9 cellular contexts compared by ENCODE assay signal in the genomic region with DNA sequence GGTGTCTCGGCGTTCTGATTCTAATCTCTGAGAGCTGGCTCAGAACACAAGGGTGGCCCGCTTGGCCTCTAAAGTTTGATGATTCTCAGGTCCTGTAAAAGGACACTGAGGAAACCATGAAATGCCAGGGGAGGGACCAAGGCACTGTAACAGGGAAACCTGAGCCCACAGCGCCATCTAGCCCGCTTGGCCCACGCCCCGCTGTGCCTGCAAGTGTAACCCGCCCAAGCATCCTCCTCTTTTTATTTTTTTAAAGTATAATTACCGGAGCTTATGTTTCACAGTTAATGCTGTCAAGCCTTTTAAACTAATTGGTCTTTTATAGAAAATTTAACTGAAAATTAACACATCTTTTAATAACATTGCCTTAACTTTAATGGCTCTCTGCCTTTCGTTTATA.
DNase-seq lines count a peak whose midpoint lies in the region; ATAC-seq and TF ChIP-seq lines count a peak whose summit lies in the region.
"Had no signal": no experiment of that assay in that cellular context is flagged by ENCODE, and none has a peak within 500 bp of the region (broad histone marks: within the 10 kb centered on the region; RNA-seq: fewer than 3 reads in every experiment).

No MANE protein-coding gene starts in this region.

- no peak for ATAC-seq in RWPE2 (ENCODE audit: low read depth)

- H3K9me3 ChIP-seq in HAP-1 (no peaks in the 10 kb centered on the region), RWPE2 (ENCODE audit: severe bottlenecking) (peaks cover 2% of the 10 kb centered on the region), prostate gland (no peaks in the 10 kb centered on the region)

- no peak overlapping the region for H3K4me3 ChIP-seq in HAP-1
- H3K4me3 ChIP-seq in RWPE2 (ENCODE audit: severe bottlenecking) = no peak overlapping the region
- H3K4me3 ChIP-seq in prostate gland = no peak overlapping the region

- H3K4me1 ChIP-seq in HAP-1 (peaks cover under 1% of the 10 kb centered on the region), RWPE2 (ENCODE audit: insufficient read depth, poor library complexity, severe bottlenecking) (no peaks in the 10 kb centered on the region), prostate gland (replicated peaks) (no peaks in the 10 kb centered on the region)

- DNase-seq in AML-193 (lab: John Stamatoyannopoulos, UW) (peak; percentile 15 to 43), HAP-1 (ENCODE audit: low spot score in 2 of 2) (peak; percentile 34 to 69), RWPE2 (ENCODE audit: low spot score) (no peak), iPS DF 4.7 (ENCODE audit: extremely low read depth, low spot score) (peak; percentile 41), NCI-H2107 treated with DMSO at 0.1 percent for 48 hours (lab: John Stamatoyannopoulos, UW; ENCODE audit: unreplicated experiment) (no peak), NCI-H2196 treated with DMSO at 0.1 percent for 48 hours (lab: John Stamatoyannopoulos, UW; ENCODE audit: unreplicated experiment) (no peak), prostate gland (ENCODE audit: low spot score) (no peak), NCI-H1092 (lab: John Stamatoyannopoulos, UW) (no peak)
- DNase-seq: NCI-H1694 treated with DMSO at 0.1 percent for 48 hours had no signal

- TF ChIP-seq CTCF in RWPE2 (IDR thresholded peaks at IDR 0.05; ENCODE audit: poor library complexity, severe bottlenecking) (peak; percentile 24), prostate gland (IDR thresholded peaks at IDR 0.05) (peak in 1 of 4 experiments; percentile 10)

- H3K27ac ChIP-seq in RWPE2 (ENCODE audit: poor library complexity, severe bottlenecking) (no peak overlapping the region), prostate gland (no peak overlapping the region)

- no peak for TF ChIP-seq POLR2A in prostate gland (IDR thresholded peaks at IDR 0.05)

- 40% methylated on average over 10 of the region's 10 CpGs for WGBS in prostate gland

- H3K27me3 ChIP-seq in HAP-1 (ENCODE audit: low read depth) (no peaks in the 10 kb centered on the region), RWPE2 (ENCODE audit: insufficient read depth, poor library complexity, severe bottlenecking) (no peaks in the 10 kb centered on the region), prostate gland (replicated peaks; ENCODE audit: insufficient read depth) (no peaks in the 10 kb centered on the region)

- intact Hi-C loops in prostate gland (cut with DNase I) = no loop called here

- in situ Hi-C loops in HAP-1 (cut with MboI; ENCODE audit: low sequenced_read_pairs) = no loop called here

- H3K36me3 ChIP-seq in HAP-1 (replicated peaks) (no peaks in the 10 kb centered on the region), RWPE2 (ENCODE audit: low read depth) (no peaks in the 10 kb centered on the region), prostate gland (no peaks in the 10 kb centered on the region)

Comparison
In these comparisons a context has a peak if more than half of its experiments do, and no peak if none do; other contexts are left out.
1. DNase-seq: peak in AML-193 (2 of 2), HAP-1 (2 of 2) and iPS DF 4.7 (single experiment); none in RWPE2 (single experiment), NCI-H2107 treated with DMSO at 0.1 percent for 48 hours (single experiment), NCI-H2196 treated with DMSO at 0.1 percent for 48 hours (single experiment), prostate gland (single experiment) and NCI-H1092 (single experiment).